Comparison of ENCODE assay signal across 8 cellular contexts in the genomic region with DNA sequence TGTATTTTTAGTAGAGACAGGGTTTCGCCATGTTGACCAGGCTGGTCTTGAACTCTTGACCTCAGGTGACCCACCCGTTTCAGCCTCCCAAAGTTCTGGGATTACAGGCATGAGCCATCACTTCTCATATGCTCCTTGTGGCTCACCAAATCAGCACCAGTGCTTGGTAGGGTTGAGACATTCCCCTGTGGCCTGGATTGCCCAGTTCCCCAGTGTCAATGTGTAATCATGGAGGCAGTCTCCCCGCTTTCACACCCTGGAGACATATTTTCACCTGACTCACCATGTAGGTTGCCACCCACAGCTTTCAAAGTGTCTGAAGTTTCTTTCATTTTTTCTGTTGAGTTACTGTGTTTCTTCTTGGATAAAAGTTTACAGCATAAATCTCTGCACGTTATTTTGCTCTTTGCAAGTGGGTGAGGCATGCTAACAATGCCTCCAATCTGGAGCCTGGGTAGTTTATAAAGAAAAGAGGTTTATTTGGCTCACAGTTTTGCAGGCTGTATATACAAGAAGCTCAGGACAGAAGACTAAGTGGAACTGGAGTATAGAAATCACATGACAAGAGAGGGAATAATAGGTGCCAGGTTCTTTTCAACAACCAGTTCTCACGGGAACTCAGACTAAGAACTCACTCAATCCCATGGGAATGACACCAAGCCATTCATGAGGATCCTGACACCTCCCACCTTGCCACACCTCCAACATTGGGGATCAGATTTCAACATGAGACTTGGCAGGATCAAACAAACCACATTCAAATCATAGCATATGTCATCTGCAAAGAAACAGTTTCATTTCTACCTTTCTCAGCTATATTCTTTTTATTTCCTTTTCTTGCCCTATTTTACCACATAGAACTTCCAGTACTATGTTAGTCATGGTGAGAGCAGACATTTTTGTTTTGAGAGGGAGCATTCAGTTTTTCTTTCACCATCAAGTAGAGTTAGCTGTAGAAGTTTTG.
DNase-seq lines count a peak whose midpoint lies in the region; ATAC-seq and TF ChIP-seq lines count a peak whose summit lies in the region.

No MANE protein-coding gene starts in this region.

- ATAC-seq in activated CD4-positive, alpha-beta T cell treated with anti-CD3 and anti-CD28 coated beads for 36 hours = peak; percentile 87
- ATAC-seq in stimulated activated memory B cell treated with anti-CD40 and anti-IgM and Interleukin-4, amounts not matched to agents 10 μg/mL and 1 μg/mL and 100 μg/mL, for 72 hours = peak; percentile 24
- no peak for ATAC-seq in HG02973 (IDR thresholded peaks at IDR 0.05; ENCODE audit: unreplicated experiment)

- H3K27me3 Mint-ChIP-seq in activated CD4-positive, alpha-beta T cell treated with anti-CD3 and anti-CD28 coated beads for 36 hours = no peaks in the 10 kb centered on the region
- H3K27me3 Mint-ChIP-seq in chondrocyte (ENCODE audit: low read depth) = no peaks in the 10 kb centered on the region
- H3K27me3 Mint-ChIP-seq in stimulated activated memory B cell treated with anti-CD40 and anti-IgM and Interleukin-4, amounts not matched to agents 10 μg/mL and 1 μg/mL and 100 μg/mL, for 72 hours = no peaks in the 10 kb centered on the region

- DNase-seq in activated CD4-positive, alpha-beta T cell treated with anti-CD3 and anti-CD28 coated beads for 36 hours = peak; percentile 66
- DNase-seq in activated CD4-positive, alpha-beta T cell treated with anti-CD3 and anti-CD28 coated beads for 1 hour = no peak
- DNase-seq in NCI-H2171 treated with DMSO at 0.1 percent for 48 hours (lab: John Stamatoyannopoulos, UW) = peak; percentile 96
- no peak for DNase-seq in chondrocyte (ENCODE audit: low spot score)
- no peak for DNase-seq in RPMI8226
- DNase-seq in effector CD4-positive, alpha-beta T cell = no peak

- intact Hi-C loops in activated CD4-positive, alpha-beta T cell treated with anti-CD3 and anti-CD28 coated beads for 36 hours (cut with DNase I, micrococcal nuclease) = loop anchor here (1.0 to 10.0 kb wide), 3 partner anchors 113 to 580 kb away; a partner anchor contains a TSS

- H3K9me3 Mint-ChIP-seq in activated CD4-positive, alpha-beta T cell treated with anti-CD3 and anti-CD28 coated beads for 36 hours (ENCODE audit: low read depth) = peaks cover 4% of the 10 kb centered on the region
- peaks cover 9% of the 10 kb centered on the region for H3K9me3 Mint-ChIP-seq in chondrocyte (ENCODE audit: low read depth)
- peaks cover 3% of the 10 kb centered on the region for H3K9me3 Mint-ChIP-seq in stimulated activated memory B cell treated with anti-CD40 and anti-IgM and Interleukin-4, amounts not matched to agents 10 μg/mL and 1 μg/mL and 100 μg/mL, for 72 hours

- no peak overlapping the region for H3K4me3 Mint-ChIP-seq in activated CD4-positive, alpha-beta T cell treated with anti-CD3 and anti-CD28 coated beads for 36 hours
- H3K4me3 Mint-ChIP-seq in chondrocyte (ENCODE audit: unreplicated experiment) = no peak overlapping the region
- H3K4me3 Mint-ChIP-seq in stimulated activated memory B cell treated with anti-CD40 and anti-IgM and Interleukin-4, amounts not matched to agents 10 μg/mL and 1 μg/mL and 100 μg/mL, for 72 hours = no peak overlapping the region

- H3K27ac Mint-ChIP-seq in activated CD4-positive, alpha-beta T cell treated with anti-CD3 and anti-CD28 coated beads for 36 hours = peak overlapping the region; percentile 78
- peak overlapping the region; percentile 60 for H3K27ac Mint-ChIP-seq in chondrocyte (ENCODE audit: unreplicated experiment)
- peak overlapping the region; percentile 68 for H3K27ac Mint-ChIP-seq in stimulated activated memory B cell treated with anti-CD40 and anti-IgM and Interleukin-4, amounts not matched to agents 10 μg/mL and 1 μg/mL and 100 μg/mL, for 72 hours

- peaks cover 46% of the 10 kb centered on the region for H3K4me1 Mint-ChIP-seq in activated CD4-positive, alpha-beta T cell treated with anti-CD3 and anti-CD28 coated beads for 36 hours
- peaks cover 14% of the 10 kb centered on the region for H3K4me1 Mint-ChIP-seq in chondrocyte (ENCODE audit: low read depth)
- H3K4me1 Mint-ChIP-seq in stimulated activated memory B cell treated with anti-CD40 and anti-IgM and Interleukin-4, amounts not matched to agents 10 μg/mL and 1 μg/mL and 100 μg/mL, for 72 hours = peaks cover 69% of the 10 kb centered on the region

- CTCF ChIA-PET in activated CD4-positive, alpha-beta T cell treated with anti-CD3 and anti-CD28 coated beads for 36 hours (lab: Charles Lee) = interaction anchor here (1.4 kb wide), 1 partner anchor 25 kb away, joined by 6 read pairs; no protein-coding TSS in a partner anchor

- POLR2A ChIA-PET in activated CD4-positive, alpha-beta T cell treated with anti-CD3 and anti-CD28 coated beads for 36 hours (lab: Charles Lee) = interaction anchor here (0.6 to 0.7 kb wide), 2 partner anchors 113 to 792 kb away, joined by 3 read pairs; a partner anchor contains a TSS

- H3K36me3 Mint-ChIP-seq in activated CD4-positive, alpha-beta T cell treated with anti-CD3 and anti-CD28 coated beads for 36 hours (ENCODE audit: low read depth) = peaks cover 17% of the 10 kb centered on the region
- peaks cover 2% of the 10 kb centered on the region for H3K36me3 Mint-ChIP-seq in chondrocyte (ENCODE audit: low read depth)
- H3K36me3 Mint-ChIP-seq in stimulated activated memory B cell treated with anti-CD40 and anti-IgM and Interleukin-4, amounts not matched to agents 10 μg/mL and 1 μg/mL and 100 μg/mL, for 72 hours = peaks cover 82% of the 10 kb centered on the region

- TF ChIP-seq CTCF in chondrocyte (IDR thresholded peaks at IDR 0.05) = no peak

Comparison
In these comparisons a context has a peak if more than half of its experiments do, and no peak if none do; other contexts are left out.
1. DNase-seq: peak in activated CD4-positive, alpha-beta T cell treated with anti-CD3 and anti-CD28 coated beads for 36 hours (single experiment) and NCI-H2171 treated with DMSO at 0.1 percent for 48 hours (single experiment); none in activated CD4-positive, alpha-beta T cell treated with anti-CD3 and anti-CD28 coated beads for 1 hour (single experiment), chondrocyte (single experiment), RPMI8226 (single experiment) and effector CD4-positive, alpha-beta T cell (single experiment).
2. Peak in every context shown above with its lines, with median percentiles within 50 percentile points of each other: H3K27ac Mint-ChIP-seq.